In the genomic region with DNA sequence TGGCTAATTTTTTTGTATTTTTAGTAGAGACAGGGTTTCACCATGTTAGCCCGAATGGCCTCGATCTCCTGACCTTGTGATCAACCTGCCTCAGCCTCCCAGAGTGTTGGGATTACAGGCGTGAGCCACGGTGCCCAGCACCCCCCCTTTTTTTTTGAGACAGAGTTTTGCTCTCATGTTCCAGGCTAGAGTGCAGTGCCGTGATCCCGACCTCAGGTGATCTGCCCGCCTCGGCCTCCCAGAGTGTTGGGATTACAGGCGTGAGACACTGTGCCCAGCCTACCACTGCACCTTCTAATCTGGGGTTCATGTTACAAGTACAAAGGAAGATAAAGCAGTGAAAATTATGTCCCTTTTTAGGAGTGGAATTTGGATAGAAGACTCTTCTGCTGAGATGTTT, we compare ENCODE assay signal across 16 cellular contexts. TPM values are rescaled to one million over a fixed set of nuclear protein-coding genes. Genes with fewer than 3 reads are reported as not detected.
DNase-seq lines count a peak whose midpoint lies in the region; ATAC-seq and TF ChIP-seq lines count a peak whose summit lies in the region.
"Had no signal": no experiment of that assay in that cellular context is flagged by ENCODE, and none has a peak within 500 bp of the region (broad histone marks: within the 10 kb centered on the region; RNA-seq: fewer than 3 reads in every experiment).

No MANE protein-coding gene starts in this region.

- no peak for TF ChIP-seq EP300 in sigmoid colon (IDR thresholded peaks at IDR 0.05)

- POLR2A ChIA-PET in A673 (lab: Charles Lee; ENCODE audit: low non-redundant PET): no interaction called here

- no peaks in the 10 kb centered on the region; the same call in 2 of the 3 replicates for H3K9me3 Mint-ChIP-seq in GM23338
- no peaks in the 10 kb centered on the region for H3K9me3 Mint-ChIP-seq in endothelial cell (ENCODE audit: unreplicated experiment)
- H3K9me3 Mint-ChIP-seq in activated naive CD4-positive, alpha-beta T cell treated with anti-CD3 and anti-CD28 coated beads for 36 hours: no peaks in the 10 kb centered on the region
- H3K9me3 Mint-ChIP-seq: CD4-positive, alpha-beta memory T cell; HFFc6 had no signal

- H3K4me1 Mint-ChIP-seq in GM23338 (peaks cover 22% of the 10 kb centered on the region), endothelial cell (ENCODE audit: unreplicated experiment) (peaks cover 5% of the 10 kb centered on the region)
- H3K4me1 Mint-ChIP-seq in activated naive CD4-positive, alpha-beta T cell treated with anti-CD3 and anti-CD28 coated beads for 36 hours (ENCODE audit: low read depth): peaks cover 7% of the 10 kb centered on the region

- H3K36me3 ChIP-seq in A673 (ENCODE audit: insufficient read depth, low read length, poor library complexity, severe bottlenecking) (no peaks in the 10 kb centered on the region), GM23338 (ENCODE audit: insufficient read depth) (no peaks in the 10 kb centered on the region), sigmoid colon (no peaks in the 10 kb centered on the region)
- H3K36me3 ChIP-seq: BE2C had no signal

- H3K79me2 ChIP-seq in GM23338 (replicated peaks; ENCODE audit: insufficient read depth): no peaks in the 10 kb centered on the region

- CTCF ChIA-PET in A673 (lab: Charles Lee): no interaction called here
- CTCF ChIA-PET in activated naive CD4-positive, alpha-beta T cell treated with anti-CD3 and anti-CD28 coated beads for 36 hours (lab: Charles Lee): no interaction called here

- H3K9me3 ChIP-seq in A673 (ENCODE audit: low read depth, low read length, poor library complexity, severe bottlenecking) (no peaks in the 10 kb centered on the region), sigmoid colon (no peaks in the 10 kb centered on the region)
- H3K9me3 ChIP-seq: BE2C had no signal

- TF ChIP-seq POLR2A in sigmoid colon (IDR thresholded peaks at IDR 0.05): no peak

- H3K4me3 Mint-ChIP-seq in GM23338 (no peak overlapping the region; the same call in 2 of the 3 replicates), endothelial cell (ENCODE audit: unreplicated experiment) (peak overlapping the region; percentile 31)
- H3K4me3 Mint-ChIP-seq in activated naive CD4-positive, alpha-beta T cell treated with anti-CD3 and anti-CD28 coated beads for 36 hours: no peak overlapping the region
- H3K4me3 Mint-ChIP-seq: HFFc6, IgD-negative memory B cell had no signal

- intact Hi-C loops in A673 (cut with micrococcal nuclease; ENCODE audit: unreplicated experiment): no loop called here
- intact Hi-C loops in sigmoid colon (cut with DNase I): no loop called here
- intact Hi-C loops in activated naive CD4-positive, alpha-beta T cell treated with anti-CD3 and anti-CD28 coated beads for 36 hours (cut with micrococcal nuclease): no loop called here

- H3K27ac ChIP-seq in A673 (ENCODE audit: low read depth, low read length, poor library complexity, severe bottlenecking) (peak overlapping the region; percentile 56), GM23338 (ENCODE audit: low read depth) (no peak overlapping the region), sigmoid colon (no peak overlapping the region)
- H3K27ac ChIP-seq: C4-2B, HL-60 had no signal

- H3F3A ChIP-seq in GM23338 (replicated peaks; ENCODE audit: low read depth): peaks cover 6% of the 10 kb centered on the region; the same call in 1 of the 2 replicates

- no peak overlapping the region for H3K4me3 ChIP-seq in A673 (ENCODE audit: low read depth, low read length, poor library complexity, severe bottlenecking)
- no peak overlapping the region for H3K4me3 ChIP-seq in GM23338
- no peak overlapping the region for H3K4me3 ChIP-seq in sigmoid colon

- ATAC-seq in GM23338: no peak

- DNase-seq in A673 (ENCODE audit: low spot score) (no peak), GM23338 (ENCODE audit: low spot score) (no peak), endothelial cell (ENCODE audit: low spot score) (no peak), sigmoid colon (peak; percentile 25), GM03348 (ENCODE audit: low spot score) (no peak), ecto neural progenitor cell (ENCODE audit: low spot score) (no peak)
- DNase-seq in activated naive CD4-positive, alpha-beta T cell treated with anti-CD3 and anti-CD28 coated beads for 36 hours: no peak
- DNase-seq: BE2C; CD4-positive, alpha-beta memory T cell; DND-41; GDM1; HCEC 1CT; HFFc6 had no signal

- H3K27me3 ChIP-seq in A673 (replicated peaks; ENCODE audit: insufficient read depth, low read depth, low read length, poor library complexity) (no peaks in the 10 kb centered on the region), GM23338 (ENCODE audit: insufficient read depth) (no peaks in the 10 kb centered on the region), sigmoid colon (no peaks in the 10 kb centered on the region)
- H3K27me3 ChIP-seq: BE2C had no signal

- peak overlapping the region; percentile 94; the same call in 1 of the 2 replicates for H2AFZ ChIP-seq in GM23338

- 94 to 96% methylated on average over 9 of the region's 9 CpGs for WGBS in sigmoid colon, 2 donors

- peaks cover 23% of the 10 kb centered on the region for H3K4me1 ChIP-seq in A673 (ENCODE audit: insufficient read depth, low read length, poor library complexity, severe bottlenecking)
- H3K4me1 ChIP-seq in GM23338 (ENCODE audit: insufficient read depth): peaks cover 14% of the 10 kb centered on the region
- H3K4me1 ChIP-seq in sigmoid colon: no peaks in the 10 kb centered on the region
- H3K4me1 ChIP-seq: BE2C had no signal

- H3K9me2 ChIP-seq in GM23338 (ENCODE audit: insufficient read depth): no peaks in the 10 kb centered on the region

- H3K27me3 Mint-ChIP-seq in GM23338 (ENCODE audit: insufficient read depth, low read depth, poor library complexity) (peaks cover 11% of the 10 kb centered on the region), endothelial cell (ENCODE audit: unreplicated experiment) (no peaks in the 10 kb centered on the region)
- no peaks in the 10 kb centered on the region for H3K27me3 Mint-ChIP-seq in activated naive CD4-positive, alpha-beta T cell treated with anti-CD3 and anti-CD28 coated beads for 36 hours (ENCODE audit: low read depth)

- H4K20me1 ChIP-seq in GM23338 (replicated peaks; ENCODE audit: insufficient read depth): no peaks in the 10 kb centered on the region

- no TSS peak for BruUV-seq in A673 (replicated peaks; lab: Mats Ljungman, UMichigan)

- TF ChIP-seq CTCF in A673 (conservative IDR thresholded peaks at IDR 0.05; ENCODE audit: low read depth, low read length) (no peak), GM23338 (conservative IDR thresholded peaks at IDR 0.05; ENCODE audit: low read depth in 2 of 2) (no peak), endothelial cell (IDR thresholded peaks at IDR 0.05; ENCODE audit: unreplicated experiment) (no peak), sigmoid colon (IDR thresholded peaks at IDR 0.05) (no peak)

- no peaks in the 10 kb centered on the region for H3K36me3 Mint-ChIP-seq in GM23338 (ENCODE audit: low read depth)
- H3K36me3 Mint-ChIP-seq in endothelial cell (ENCODE audit: low read depth, unreplicated experiment): no peaks in the 10 kb centered on the region
- H3K36me3 Mint-ChIP-seq in activated naive CD4-positive, alpha-beta T cell treated with anti-CD3 and anti-CD28 coated beads for 36 hours (ENCODE audit: low read depth): no peaks in the 10 kb centered on the region
- H3K36me3 Mint-ChIP-seq: CD4-positive, alpha-beta memory T cell; IgD-negative memory B cell had no signal

- H3K27ac Mint-ChIP-seq in GM23338 (peak overlapping the region; percentile 46; the same call in 1 of the 2 replicates), endothelial cell (ENCODE audit: unreplicated experiment) (no peak overlapping the region)
- no peak overlapping the region for H3K27ac Mint-ChIP-seq in activated naive CD4-positive, alpha-beta T cell treated with anti-CD3 and anti-CD28 coated beads for 36 hours
- H3K27ac Mint-ChIP-seq: CD4-positive, alpha-beta memory T cell; HFFc6; IgD-negative memory B cell had no signal

- H3K4me2 ChIP-seq in GM23338: peak overlapping the region; percentile 9; the same call in 1 of the 2 replicates

TF ChIP-seq in GM23338, 12 proteins besides CTCF, POLR2A, EP300 and RAD21:
- no peak for TF ChIP-seq CREB1 (CRISPR knock-in tag; IDR thresholded peaks at IDR 0.05; ENCODE audit: low read depth)

RNA-seq across cellular contexts. Expression of gene CABLES1, which starts 41.5 kb away (rescaled TPM):
- 7.1 and 7.2 TPM in 2 replicates for total RNA-seq in A673 (2021)
- total RNA-seq in GM23338 (2014; rRNA removed; shearing (Covaris generic)): 8.8 and 12.4 TPM in 2 replicates
- polyA plus RNA-seq in GM23338 (2016; fragmentation: Nextera tagmentation; extraction: Ambion mirVana): 2.6 and 3.4 TPM in 2 replicates
- total RNA-seq in endothelial cell (ENCODE audit: unreplicated experiment): 24.9 TPM
- 1 to 10 TPM; 1.9 to 4.3 (median 3.8) TPM for total RNA-seq in sigmoid colon
- 1 to 10 TPM; 3.5 to 7.2 (median 5.1) TPM for polyA plus RNA-seq in sigmoid colon
- total RNA-seq in activated naive CD4-positive, alpha-beta T cell treated with anti-CD3 and anti-CD28 coated beads for 36 hours: under 1 TPM; 0.12 to 0.38 TPM
- polyA plus RNA-seq: CD4-positive, alpha-beta memory T cell had no signal
